ENCODE assay signal across 9 cellular contexts in the genomic region with DNA sequence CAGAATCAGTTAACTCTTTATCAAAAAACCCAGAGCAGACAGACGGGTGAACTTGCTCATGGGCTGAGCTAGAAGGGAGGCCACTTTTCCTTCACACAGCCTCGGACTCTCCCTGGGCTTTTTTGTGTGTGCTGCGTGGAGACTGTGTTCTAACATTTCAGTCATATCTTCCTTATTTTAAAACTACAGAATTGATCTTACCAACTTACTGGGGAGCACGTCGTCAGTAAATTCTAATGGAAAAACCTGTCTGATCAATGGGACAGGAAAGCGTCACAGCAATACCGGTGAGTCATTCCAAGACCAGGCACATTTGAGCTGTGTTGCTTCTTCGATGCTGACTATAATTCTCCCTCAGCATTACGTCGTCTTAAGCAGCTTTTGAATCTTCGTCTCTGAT.
A peak's percentile ranks its signal among the peaks of the same experiment; 100 is the strongest.
DNase-seq lines count a peak whose midpoint lies in the region; ATAC-seq and TF ChIP-seq lines count a peak whose summit lies in the region.
"Had no signal": no experiment of that assay in that cellular context is flagged by ENCODE, and none has a peak within 500 bp of the region (broad histone marks: within the 10 kb centered on the region; RNA-seq: fewer than 3 reads in every experiment).

No MANE protein-coding gene starts in this region.

- H2BK12ac ChIP-seq in trophoblast cell (ENCODE audit: low read length), result no peak overlapping the region

- no peaks in the 10 kb centered on the region for H3K36me3 ChIP-seq in CD4-positive, CD25-positive, alpha-beta regulatory T cell (ENCODE audit: control insufficient read depth, insufficient read depth, low read length)
- no peaks in the 10 kb centered on the region for H3K36me3 ChIP-seq in SK-N-SH (replicated peaks in 1 of 2; ENCODE audit: control insufficient read depth in 1 of 2, insufficient read depth in 2 of 2, low read length in 1 of 2)
- H3K36me3 ChIP-seq in trophoblast cell (ENCODE audit: control insufficient read depth in 1 of 2, insufficient read depth in 2 of 2, low read length in 2 of 2), result no peaks in the 10 kb centered on the region

- H3K4me3 Mint-ChIP-seq in CD4-positive, CD25-positive, alpha-beta regulatory T cell, result peak overlapping the region in 2 of 4 donors; percentile 50 to 54

- H2BK120ac ChIP-seq in trophoblast cell (ENCODE audit: insufficient read depth, low read length, poor library complexity), result peak overlapping the region; percentile 16

- TF ChIP-seq EP300 in SK-N-SH (IDR thresholded peaks at IDR 0.05; ENCODE audit: borderline replicate concordance in 1 of 2, low read depth in 1 of 2, low read length in 1 of 2), result no peak

- peak overlapping the region; percentile 22 for H3K4me3 ChIP-seq in CD4-positive, CD25-positive, alpha-beta regulatory T cell (ENCODE audit: low read depth, low read length)
- no peak overlapping the region for H3K4me3 ChIP-seq in SK-N-SH (ENCODE audit: low read depth in 2 of 2, low read length in 1 of 2)
- H3K4me3 ChIP-seq in trophoblast cell (ENCODE audit: low read depth, low read length), result no peak overlapping the region

- no peaks in the 10 kb centered on the region for H4K20me1 ChIP-seq in SK-N-SH (ENCODE audit: insufficient read depth)

- no peak overlapping the region for H3K14ac ChIP-seq in trophoblast cell (ENCODE audit: low read length)

- DNase-seq in CD4-positive, CD25-positive, alpha-beta regulatory T cell, result peak in 1 of 3 donors; percentile 68
- DNase-seq in SK-N-SH, result no peak
- peak; percentile 48 for DNase-seq in amniotic epithelial cell (ENCODE audit: low read depth)
- no peak for DNase-seq in trophoblast cell
- no peak for DNase-seq in HuH-7 (ENCODE audit: low spot score)
- DNase-seq: NCI-H1417 had no signal

- peak overlapping the region; percentile 4 to 35 (median 26) for H3K27ac Mint-ChIP-seq in CD4-positive, CD25-positive, alpha-beta regulatory T cell

- H2AFZ ChIP-seq in SK-N-SH (ENCODE audit: low read depth), result no peak overlapping the region
- H2AFZ ChIP-seq in trophoblast cell (ENCODE audit: insufficient read depth, low read length, poor library complexity), result no peak overlapping the region

- H3K9me2 ChIP-seq in SK-N-SH, result no peaks in the 10 kb centered on the region

- H3K9ac ChIP-seq in SK-N-SH (no peak overlapping the region), trophoblast cell (ENCODE audit: low read length) (no peak overlapping the region)

- TF ChIP-seq CTCF in SK-N-SH (IDR thresholded peaks at IDR 0.05), result no peak

- no peak overlapping the region for H3K4ac ChIP-seq in trophoblast cell (ENCODE audit: low read depth, low read length)

- H3K9me3 ChIP-seq in CD4-positive, CD25-positive, alpha-beta regulatory T cell (ENCODE audit: control insufficient read depth in 2 of 2, low read length in 2 of 2), result no peaks in the 10 kb centered on the region
- no peaks in the 10 kb centered on the region for H3K9me3 ChIP-seq in SK-N-SH
- no peaks in the 10 kb centered on the region for H3K9me3 ChIP-seq in trophoblast cell (ENCODE audit: insufficient read depth, low read depth, low read length)

- peaks cover 10% of the 10 kb centered on the region for H3K36me3 Mint-ChIP-seq in CD4-positive, CD25-positive, alpha-beta regulatory T cell

- peak overlapping the region; percentile 7 for H2BK5ac ChIP-seq in trophoblast cell (ENCODE audit: low read depth, low read length, poor library complexity)

- peaks cover 7% of the 10 kb centered on the region for H3K4me1 ChIP-seq in CD4-positive, CD25-positive, alpha-beta regulatory T cell (ENCODE audit: control insufficient read depth, insufficient read depth, low read length, poor library complexity, severe bottlenecking)
- H3K4me1 ChIP-seq in SK-N-SH (ENCODE audit: control insufficient read depth in 1 of 2, insufficient read depth in 2 of 2, low read depth in 1 of 2, low read length in 1 of 2) (peaks cover 0 to 40% of the 10 kb centered on the region in 2 experiments; a peak in 3 of 4 replicates), trophoblast cell (ENCODE audit: control insufficient read depth in 1 of 2, insufficient read depth in 2 of 2, low read length in 2 of 2) (peaks cover 25 to 31% of the 10 kb centered on the region in 2 experiments)

- ATAC-seq in CD4-positive, CD25-positive, alpha-beta regulatory T cell (ENCODE audit: low read depth in 2 of 2), result peak in 1 of 2 donors; percentile 44
- ATAC-seq in HG03135 (IDR thresholded peaks at IDR 0.05; ENCODE audit: unreplicated experiment), result no peak
- ATAC-seq in GM18873 (IDR thresholded peaks at IDR 0.05; ENCODE audit: low FRiP score, unreplicated experiment), result no peak
- no peak for ATAC-seq in HG03108 (IDR thresholded peaks at IDR 0.05; ENCODE audit: unreplicated experiment)

- no peak for TF ChIP-seq RAD21 in SK-N-SH (IDR thresholded peaks at IDR 0.05; ENCODE audit: low read length)

- no peaks in the 10 kb centered on the region for H3K9me3 Mint-ChIP-seq in CD4-positive, CD25-positive, alpha-beta regulatory T cell

- peak overlapping the region; percentile 5; the same call in 1 of the 2 replicates for H3K4me2 ChIP-seq in SK-N-SH
- peak overlapping the region; percentile 24 for H3K4me2 ChIP-seq in trophoblast cell (ENCODE audit: low read length)

- H3K27me3 Mint-ChIP-seq in CD4-positive, CD25-positive, alpha-beta regulatory T cell, result peaks cover 4% of the 10 kb centered on the region

- no peak overlapping the region for H4K12ac ChIP-seq in trophoblast cell (ENCODE audit: low read depth, low read length)

- H2AK5ac ChIP-seq in trophoblast cell (ENCODE audit: low read length), result no peak overlapping the region

- H3K79me2 ChIP-seq in SK-N-SH (ENCODE audit: insufficient read depth), result peaks cover 64% of the 10 kb centered on the region
- peaks cover 2% of the 10 kb centered on the region for H3K79me2 ChIP-seq in trophoblast cell (ENCODE audit: control insufficient read depth, insufficient read depth, low read length, poor library complexity)

- H4K91ac ChIP-seq in trophoblast cell (ENCODE audit: low read depth, low read length), result peak overlapping the region; percentile 15

- peaks cover 26 to 44% (median 34%) of the 10 kb centered on the region in 4 donors for H3K4me1 Mint-ChIP-seq in CD4-positive, CD25-positive, alpha-beta regulatory T cell

- no peak overlapping the region for H4K8ac ChIP-seq in trophoblast cell (ENCODE audit: low read depth, low read length)

- no peak overlapping the region for H3K23ac ChIP-seq in trophoblast cell (ENCODE audit: low read length)

- H3K27ac ChIP-seq in CD4-positive, CD25-positive, alpha-beta regulatory T cell (ENCODE audit: insufficient read depth, low read length, poor library complexity, severe bottlenecking), result no peak overlapping the region
- H3K27ac ChIP-seq in SK-N-SH (ENCODE audit: low read depth in 2 of 2, low read length in 1 of 2), result peak overlapping the region in 1 of 2 experiments; percentile 95; a peak in 2 of 4 replicates
- H3K27ac ChIP-seq in trophoblast cell (ENCODE audit: low read depth, low read length), result peak overlapping the region; percentile 76

- no peaks in the 10 kb centered on the region for H3K27me3 ChIP-seq in CD4-positive, CD25-positive, alpha-beta regulatory T cell (ENCODE audit: control insufficient read depth, insufficient read depth, low read length)
- H3K27me3 ChIP-seq in SK-N-SH (ENCODE audit: insufficient read depth), result no peaks in the 10 kb centered on the region
- H3K27me3 ChIP-seq in trophoblast cell (ENCODE audit: insufficient read depth, low read length), result no peaks in the 10 kb centered on the region

- H3F3A ChIP-seq in SK-N-SH (replicated peaks; ENCODE audit: insufficient read depth), result peaks cover 44% of the 10 kb centered on the region

- CTCF ChIA-PET in SK-N-SH (lab: Yijun Ruan, JAX), result interaction anchor here (1.2 kb wide), 1 partner anchor 8 kb away, joined by 3 read pairs; no protein-coding TSS in a partner anchor

- peaks cover 19% of the 10 kb centered on the region for H3K79me1 ChIP-seq in trophoblast cell (ENCODE audit: low read length)

- WGBS in SK-N-SH (ENCODE audit: low lambda C conversion rate), result 46% methylated on average over 11 of the region's 11 CpGs
- WGBS in trophoblast cell (ENCODE audit: extremely low coverage, insufficient coverage, insufficient read length), result no CpG with 5 or more reads among the region's 11 CpGs

- POLR2A ChIA-PET in SK-N-SH (lab: Yijun Ruan, JAX), result no interaction called here

- H3K18ac ChIP-seq in trophoblast cell (ENCODE audit: low read length), result no peak overlapping the region

TF ChIP-seq in SK-N-SH, 30 proteins besides CTCF, POLR2A, EP300 and RAD21:
- TF ChIP-seq FOSL2 (IDR thresholded peaks at IDR 0.05; ENCODE audit: borderline replicate concordance, low read depth), result peak; percentile 34; the same call in 1 of the 2 replicates
- TF ChIP-seq MXI1 (IDR thresholded peaks at IDR 0.05; ENCODE audit: low read depth, low read length), result no peak
